Comparison of ENCODE assay signal across 11 cellular contexts in the genomic region with DNA sequence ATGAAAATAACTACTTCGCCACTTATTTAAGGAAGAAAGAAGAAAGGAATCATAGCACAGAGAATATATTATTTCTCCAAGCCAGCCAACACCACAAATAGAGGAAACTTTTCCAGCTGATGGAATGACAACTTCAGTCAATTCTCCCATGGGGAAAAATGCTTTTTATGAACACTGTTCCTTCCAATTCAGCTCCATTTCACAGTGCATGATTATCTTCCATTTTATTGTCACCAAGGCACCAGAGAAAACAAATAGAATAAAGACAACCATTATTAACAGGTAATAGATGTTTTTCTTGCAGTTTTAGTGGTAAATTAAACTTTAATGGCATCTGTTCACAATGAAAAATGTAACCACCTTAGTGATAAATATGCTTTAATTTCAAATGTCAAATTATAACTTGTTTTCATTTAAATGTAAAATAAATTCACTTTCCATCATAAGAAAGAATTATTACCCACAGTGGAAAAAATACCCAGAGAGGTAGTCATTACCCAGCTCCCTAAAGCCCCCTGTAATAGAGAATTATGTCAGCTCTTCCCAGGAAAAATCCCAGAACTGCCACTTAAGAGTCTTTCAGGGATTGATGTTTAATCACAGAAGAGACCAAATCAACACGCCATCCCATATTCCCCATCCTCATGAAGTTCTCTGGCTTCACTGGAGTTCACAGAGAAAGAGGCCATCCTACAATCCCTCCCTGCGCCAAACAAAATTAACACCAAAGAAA.
"Had no signal": no experiment of that assay in that cellular context is flagged by ENCODE, and none has a peak within 500 bp of the region (broad histone marks: within the 10 kb centered on the region; RNA-seq: fewer than 3 reads in every experiment).

No MANE protein-coding gene starts in this region.

- ATAC-seq: activated naive CD4-positive, alpha-beta T cell treated with anti-CD3 and anti-CD28 coated beads, Interleukin-2, amount 50 U/mL, for 72 hours; activated naive CD8-positive, alpha-beta T cell treated with anti-CD3 and anti-CD28 coated beads, Interleukin-2, amount 50 U/mL, for 24 hours; activated T-cell treated with anti-CD3 and anti-CD28 coated beads, Interleukin-2, amount 50 U/mL, for 4 hours; activated T-cell treated with anti-CD3 and anti-CD28 coated beads, Interleukin-2, amount 50 U/mL, for 72 hours; activated T-helper 17 cell treated with anti-CD3 and anti-CD28 coated beads, Interleukin-2, amount 50 U/mL, for 72 hours; body of pancreas had no signal

- H3K4me3 ChIP-seq: adrenal gland, ascending aorta, body of pancreas, breast epithelium, cardiac muscle cell had no signal

- H3K9me3 ChIP-seq: adrenal gland, body of pancreas, breast epithelium had no signal

- H3K27me3 ChIP-seq: adrenal gland, ascending aorta, body of pancreas, brain microvascular endothelial cell, breast epithelium, cardiac muscle cell had no signal

- H3K27ac ChIP-seq: adrenal gland, ascending aorta, body of pancreas, brain microvascular endothelial cell, breast epithelium, cardiac muscle cell had no signal

- H3K36me3 ChIP-seq: adrenal gland, ascending aorta, brain microvascular endothelial cell, breast epithelium, cardiac muscle cell had no signal
